Comparison of ENCODE assay signal across 19 cellular contexts in genomic region chr4:56626963-56627362, GRCh38. TPM values are rescaled to one million over a fixed set of nuclear protein-coding genes. Genes with fewer than 3 reads are reported as not detected.
DNase-seq lines count a peak whose midpoint lies in the region; ATAC-seq and TF ChIP-seq lines count a peak whose summit lies in the region.
"Had no signal": no experiment of that assay in that cellular context is flagged by ENCODE, and none has a peak within 500 bp of the region (broad histone marks: within the 10 kb centered on the region; RNA-seq: fewer than 3 reads in every experiment).

No MANE protein-coding gene starts in this region.

- WGBS in heart left ventricle, 4 donors, result 81 to 92% (median 89%) methylated on average over 2 of the region's 2 CpGs

- peaks cover 24% of the 10 kb centered on the region for H3K9me3 ChIP-seq in left ventricle myocardium inferior (replicated peaks)
- peaks cover 0 to 26% (median 0%) of the 10 kb centered on the region in 12 donors for H3K9me3 ChIP-seq in heart left ventricle
- no peaks in the 10 kb centered on the region for H3K9me3 ChIP-seq in MM.1S (replicated peaks; ENCODE audit: insufficient read depth, low read length)
- H3K9me3 ChIP-seq in uterus, result no peaks in the 10 kb centered on the region
- H3K9me3 ChIP-seq: ovary had no signal

- H3K27ac Mint-ChIP-seq in effector memory CD8-positive, alpha-beta T cell, result no peak overlapping the region
- H3K27ac Mint-ChIP-seq: activated naive CD8-positive, alpha-beta T cell treated with anti-CD3 and anti-CD28 coated beads, Interleukin-2, amount 50 U/mL, for 24 hours; activated T-cell treated with anti-CD3 and anti-CD28 coated beads, Interleukin-2, amount 50 U/mL, for 24 hours; endodermal cell had no signal

- peaks cover 0 to 6% of the 10 kb centered on the region in 2 donors for H3K9me3 Mint-ChIP-seq in effector memory CD8-positive, alpha-beta T cell

- no peaks in the 10 kb centered on the region for H3K27me3 ChIP-seq in left ventricle myocardium inferior (ENCODE audit: low read depth)
- H3K27me3 ChIP-seq in heart left ventricle, result no peaks in the 10 kb centered on the region
- no peaks in the 10 kb centered on the region for H3K27me3 ChIP-seq in MM.1S (replicated peaks; ENCODE audit: insufficient read depth, low read length)
- H3K27me3 ChIP-seq in uterus, result no peaks in the 10 kb centered on the region
- H3K27me3 ChIP-seq: ovary had no signal

- peaks cover 7 to 8% of the 10 kb centered on the region in 2 donors for H3K4me1 Mint-ChIP-seq in effector memory CD8-positive, alpha-beta T cell (ENCODE audit: low read depth in 2 of 2)
- H3K4me1 Mint-ChIP-seq: endodermal cell had no signal

- H3K36me3 ChIP-seq in left ventricle myocardium inferior (no peaks in the 10 kb centered on the region), heart left ventricle (no peaks in the 10 kb centered on the region), MM.1S (replicated peaks; ENCODE audit: insufficient read depth, low read length) (no peaks in the 10 kb centered on the region), uterus (no peaks in the 10 kb centered on the region)
- H3K36me3 ChIP-seq: ovary had no signal

- TF ChIP-seq POLR2A in heart left ventricle (IDR thresholded peaks at IDR 0.05) (no peak), uterus (IDR thresholded peaks at IDR 0.05) (no peak)

- H3K9me2 ChIP-seq in MM.1S (replicated peaks; ENCODE audit: insufficient read depth, low read length), result no peaks in the 10 kb centered on the region

- H3K4me1 ChIP-seq in left ventricle myocardium inferior (no peaks in the 10 kb centered on the region), heart left ventricle (no peaks in the 10 kb centered on the region), MM.1S (ENCODE audit: low read length) (no peaks in the 10 kb centered on the region), uterus (peaks cover 0 to 7% of the 10 kb centered on the region in 2 donors)

- no peak overlapping the region for H3K4me3 ChIP-seq in left ventricle myocardium inferior
- no peak overlapping the region for H3K4me3 ChIP-seq in heart left ventricle
- H3K4me3 ChIP-seq in MM.1S (ENCODE audit: low read length), result no peak overlapping the region
- no peak overlapping the region for H3K4me3 ChIP-seq in uterus
- H3K4me3 ChIP-seq: ovary had no signal

- H3K4me2 ChIP-seq in MM.1S (ENCODE audit: low read depth, low read length), result no peak overlapping the region

- TF ChIP-seq CTCF in left ventricle myocardium inferior (IDR thresholded peaks at IDR 0.05; ENCODE audit: borderline replicate concordance) (peak; percentile 25), heart left ventricle (IDR thresholded peaks at IDR 0.05) (no peak), MM.1S (IDR thresholded peaks at IDR 0.05; ENCODE audit: low read length) (peak; percentile 35), uterus (IDR thresholded peaks at IDR 0.05) (no peak)

- H3K27ac ChIP-seq in left ventricle myocardium inferior (replicated peaks), result no peak overlapping the region
- H3K27ac ChIP-seq in heart left ventricle, result peak overlapping the region in 1 of 12 donors; percentile 66
- H3K27ac ChIP-seq in MM.1S (ENCODE audit: low read length), result no peak overlapping the region
- peak overlapping the region; percentile 53 to 60 for H3K27ac ChIP-seq in uterus
- H3K27ac ChIP-seq: ovary had no signal

- intact Hi-C loops in left ventricle myocardium inferior (cut with micrococcal nuclease), result no loop called here
- intact Hi-C loops in heart left ventricle (cut with DNase I), result no loop called here
- intact Hi-C loops in uterus (cut with DNase I; ENCODE audit: low total_unique reads), result no loop called here

- H4K20me1 ChIP-seq in MM.1S (ENCODE audit: insufficient read depth, low read length), result no peaks in the 10 kb centered on the region

- H3K4me3 Mint-ChIP-seq in effector memory CD8-positive, alpha-beta T cell, result no peak overlapping the region
- H3K4me3 Mint-ChIP-seq: activated naive CD8-positive, alpha-beta T cell treated with anti-CD3 and anti-CD28 coated beads, Interleukin-2, amount 50 U/mL, for 24 hours; activated T-cell treated with anti-CD3 and anti-CD28 coated beads, Interleukin-2, amount 50 U/mL, for 24 hours; endodermal cell had no signal

- H3K36me3 Mint-ChIP-seq in effector memory CD8-positive, alpha-beta T cell (ENCODE audit: insufficient read depth), result no peaks in the 10 kb centered on the region

- peaks cover 0 to under 1% of the 10 kb centered on the region in 2 donors for H3K27me3 Mint-ChIP-seq in effector memory CD8-positive, alpha-beta T cell
- H3K27me3 Mint-ChIP-seq: activated naive CD8-positive, alpha-beta T cell treated with anti-CD3 and anti-CD28 coated beads, Interleukin-2, amount 50 U/mL, for 24 hours; activated T-cell treated with anti-CD3 and anti-CD28 coated beads, Interleukin-2, amount 50 U/mL, for 24 hours had no signal

- no peaks in the 10 kb centered on the region for H3K79me2 ChIP-seq in MM.1S (ENCODE audit: low read length)

- ATAC-seq in heart left ventricle, result no peak
- ATAC-seq in effector memory CD8-positive, alpha-beta T cell (replicated peaks), result peak; percentile 44
- ATAC-seq: left cardiac atrium; stimulated activated naive CD8-positive, alpha-beta T cell treated with anti-CD3 and anti-CD28 coated beads, Interleukin-15, Interleukin-2, amounts not matched to agents 100 U/mL and 50 U/mL, for 24 hours had no signal

- H3F3A ChIP-seq in MM.1S (ENCODE audit: insufficient read depth, low read length), result no peaks in the 10 kb centered on the region

- no peak overlapping the region for H2AFZ ChIP-seq in MM.1S (ENCODE audit: low read length)

- no peak overlapping the region for H3K9ac ChIP-seq in MM.1S (ENCODE audit: low read length)

- DNase-seq in left ventricle myocardium inferior (no peak), heart left ventricle (no peak), MM.1S (peak; percentile 19), uterus (no peak), NCI-H1417 (lab: John Stamatoyannopoulos, UW) (no peak), C1 segment of cervical spinal cord (lab: John Stamatoyannopoulos, UW) (no peak), ureter (ENCODE audit: low spot score) (no peak)
- DNase-seq in effector memory CD8-positive, alpha-beta T cell, result peak; percentile 9 to 20 (median 12)
- DNase-seq: activated CD4-positive, alpha-beta T cell treated with anti-CD3 and anti-CD28 coated beads for 4 hours; activated naive CD8-positive, alpha-beta T cell treated with anti-CD3 and anti-CD28 coated beads, Interleukin-2, amount 50 U/mL, for 24 hours; activated T-cell treated with anti-CD3 and anti-CD28 coated beads, Interleukin-2, amount 50 U/mL, for 24 hours; endodermal cell; left cardiac atrium; NCI-H2029 treated with DMSO at 0.1 percent for 48 hours; NCI-H774; ovary; SHP77; small intestine; stimulated activated naive CD8-positive, alpha-beta T cell treated with anti-CD3 and anti-CD28 coated beads, Interleukin-15, Interleukin-2, amounts not matched to agents 100 U/mL and 50 U/mL, for 24 hours had no signal

RNA-seq across cellular contexts. Expression of gene HOPX, which starts 54.1 kb away (rescaled TPM):
- total RNA-seq in left ventricle myocardium inferior (21.3 TPM), heart left ventricle (100 to 1,000 TPM in 2 of 9 donors, 10 to 100 TPM in 4, 1 to 10 TPM in 3; 1.5 to 223 (median 11.3) TPM), uterus (10 to 100 TPM in 2 of 4 donors, 1 to 10 TPM in 2; 6.0 to 37.4 (median 17.4) TPM), ureter (24.1 TPM)
- polyA plus RNA-seq in heart left ventricle, result 10 to 100 TPM; 25.0 to 83.3 TPM
- total RNA-seq: endodermal cell had no signal

Comparison
In these comparisons a context has a peak if more than half of its experiments do, and no peak if none do; other contexts are left out.
1. CTCF ChIP-seq: peak in left ventricle myocardium inferior (single experiment) and MM.1S (single experiment); none in heart left ventricle (0 of 12) and uterus (0 of 4).
2. DNase-seq: peak in MM.1S (single experiment) and effector memory CD8-positive, alpha-beta T cell (3 of 3); none in left ventricle myocardium inferior (single experiment), heart left ventricle (0 of 5), uterus (0 of 2), NCI-H1417 (0 of 3), C1 segment of cervical spinal cord (0 of 14) and ureter (single experiment).
3. H3K27ac ChIP-seq: peak in uterus (2 of 2); none in left ventricle myocardium inferior (single experiment) and MM.1S (single experiment).